Comparison of ENCODE assay signal across 1 cellular context in genomic region chr16:1412847-1413246, GRCh38.
TF ChIP-seq lines count a peak whose summit lies in the region.

No MANE protein-coding gene starts in this region.

TF ChIP-seq in WTC11, 78 proteins besides CTCF, POLR2A, EP300 and RAD21 (continued from another document):
- TF ChIP-seq, protein P1, sequence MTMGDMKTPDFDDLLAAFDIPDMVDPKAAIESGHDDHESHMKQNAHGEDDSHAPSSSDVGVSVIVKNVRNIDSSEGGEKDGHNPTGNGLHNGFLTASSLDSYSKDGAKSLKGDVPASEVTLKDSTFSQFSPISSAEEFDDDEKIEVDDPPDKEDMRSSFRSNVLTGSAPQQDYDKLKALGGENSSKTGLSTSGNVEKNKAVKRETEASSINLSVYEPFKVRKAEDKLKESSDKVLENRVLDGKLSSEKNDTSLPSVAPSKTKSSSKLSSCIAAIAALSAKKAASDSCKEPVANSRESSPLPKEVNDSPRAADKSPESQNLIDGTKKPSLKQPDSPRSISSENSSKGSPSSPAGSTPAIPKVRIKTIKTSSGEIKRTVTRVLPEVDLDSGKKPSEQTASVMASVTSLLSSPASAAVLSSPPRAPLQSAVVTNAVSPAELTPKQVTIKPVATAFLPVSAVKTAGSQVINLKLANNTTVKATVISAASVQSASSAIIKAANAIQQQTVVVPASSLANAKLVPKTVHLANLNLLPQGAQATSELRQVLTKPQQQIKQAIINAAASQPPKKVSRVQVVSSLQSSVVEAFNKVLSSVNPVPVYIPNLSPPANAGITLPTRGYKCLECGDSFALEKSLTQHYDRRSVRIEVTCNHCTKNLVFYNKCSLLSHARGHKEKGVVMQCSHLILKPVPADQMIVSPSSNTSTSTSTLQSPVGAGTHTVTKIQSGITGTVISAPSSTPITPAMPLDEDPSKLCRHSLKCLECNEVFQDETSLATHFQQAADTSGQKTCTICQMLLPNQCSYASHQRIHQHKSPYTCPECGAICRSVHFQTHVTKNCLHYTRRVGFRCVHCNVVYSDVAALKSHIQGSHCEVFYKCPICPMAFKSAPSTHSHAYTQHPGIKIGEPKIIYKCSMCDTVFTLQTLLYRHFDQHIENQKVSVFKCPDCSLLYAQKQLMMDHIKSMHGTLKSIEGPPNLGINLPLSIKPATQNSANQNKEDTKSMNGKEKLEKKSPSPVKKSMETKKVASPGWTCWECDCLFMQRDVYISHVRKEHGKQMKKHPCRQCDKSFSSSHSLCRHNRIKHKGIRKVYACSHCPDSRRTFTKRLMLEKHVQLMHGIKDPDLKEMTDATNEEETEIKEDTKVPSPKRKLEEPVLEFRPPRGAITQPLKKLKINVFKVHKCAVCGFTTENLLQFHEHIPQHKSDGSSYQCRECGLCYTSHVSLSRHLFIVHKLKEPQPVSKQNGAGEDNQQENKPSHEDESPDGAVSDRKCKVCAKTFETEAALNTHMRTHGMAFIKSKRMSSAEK (CRISPR knock-in tag; IDR thresholded peaks at IDR 0.05; ENCODE audit: borderline replicate concordance) = no peak
- TF ChIP-seq HMGA2 (CRISPR knock-in tag; IDR thresholded peaks at IDR 0.05) = no peak
- no peak for TF ChIP-seq ELF4 (CRISPR knock-in tag; IDR thresholded peaks at IDR 0.05; ENCODE audit: low read depth)
- TF ChIP-seq GABPB1 (CRISPR knock-in tag; IDR thresholded peaks at IDR 0.05) = no peak
- TF ChIP-seq SP1 (CRISPR knock-in tag; conservative IDR thresholded peaks at IDR 0.05) = no peak
- TF ChIP-seq, protein P2, sequence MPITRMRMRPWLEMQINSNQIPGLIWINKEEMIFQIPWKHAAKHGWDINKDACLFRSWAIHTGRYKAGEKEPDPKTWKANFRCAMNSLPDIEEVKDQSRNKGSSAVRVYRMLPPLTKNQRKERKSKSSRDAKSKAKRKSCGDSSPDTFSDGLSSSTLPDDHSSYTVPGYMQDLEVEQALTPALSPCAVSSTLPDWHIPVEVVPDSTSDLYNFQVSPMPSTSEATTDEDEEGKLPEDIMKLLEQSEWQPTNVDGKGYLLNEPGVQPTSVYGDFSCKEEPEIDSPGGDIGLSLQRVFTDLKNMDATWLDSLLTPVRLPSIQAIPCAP (CRISPR knock-in tag; IDR thresholded peaks at IDR 0.05) = no peak
TF ChIP-seq in WTC11: peak in this region for 1.
